1 cellular context compared by ENCODE assay signal in the genomic region with DNA sequence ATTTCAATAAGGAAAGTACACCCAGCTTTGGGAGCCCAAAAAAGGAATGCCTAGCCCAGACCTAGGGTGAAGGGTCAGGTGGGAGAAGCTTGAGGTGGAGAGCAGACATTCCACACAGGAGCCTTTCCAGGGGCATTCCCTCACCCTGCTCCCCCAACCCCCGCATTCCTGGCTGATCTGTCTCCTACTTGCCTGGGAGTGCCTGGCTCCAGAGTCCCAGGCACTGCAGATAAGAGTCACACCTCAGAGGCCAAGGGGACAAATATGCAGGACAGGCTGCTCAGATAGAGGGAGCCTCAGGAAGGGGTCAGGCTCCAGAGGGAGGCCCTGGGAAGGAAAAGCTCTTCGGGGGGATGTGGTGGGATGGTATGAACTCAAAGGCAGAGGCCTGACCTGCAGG.
TF ChIP-seq lines count a peak whose summit lies in the region.

No MANE protein-coding gene starts in this region.

TF ChIP-seq in HepG2, 621 proteins besides CTCF, POLR2A, EP300 and RAD21:
- TF ChIP-seq, protein P1, sequence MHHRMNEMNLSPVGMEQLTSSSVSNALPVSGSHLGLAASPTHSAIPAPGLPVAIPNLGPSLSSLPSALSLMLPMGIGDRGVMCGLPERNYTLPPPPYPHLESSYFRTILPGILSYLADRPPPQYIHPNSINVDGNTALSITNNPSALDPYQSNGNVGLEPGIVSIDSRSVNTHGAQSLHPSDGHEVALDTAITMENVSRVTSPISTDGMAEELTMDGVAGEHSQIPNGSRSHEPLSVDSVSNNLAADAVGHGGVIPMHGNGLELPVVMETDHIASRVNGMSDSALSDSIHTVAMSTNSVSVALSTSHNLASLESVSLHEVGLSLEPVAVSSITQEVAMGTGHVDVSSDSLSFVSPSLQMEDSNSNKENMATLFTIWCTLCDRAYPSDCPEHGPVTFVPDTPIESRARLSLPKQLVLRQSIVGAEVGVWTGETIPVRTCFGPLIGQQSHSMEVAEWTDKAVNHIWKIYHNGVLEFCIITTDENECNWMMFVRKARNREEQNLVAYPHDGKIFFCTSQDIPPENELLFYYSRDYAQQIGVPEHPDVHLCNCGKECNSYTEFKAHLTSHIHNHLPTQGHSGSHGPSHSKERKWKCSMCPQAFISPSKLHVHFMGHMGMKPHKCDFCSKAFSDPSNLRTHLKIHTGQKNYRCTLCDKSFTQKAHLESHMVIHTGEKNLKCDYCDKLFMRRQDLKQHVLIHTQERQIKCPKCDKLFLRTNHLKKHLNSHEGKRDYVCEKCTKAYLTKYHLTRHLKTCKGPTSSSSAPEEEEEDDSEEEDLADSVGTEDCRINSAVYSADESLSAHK (CRISPR knock-in tag; IDR thresholded peaks at IDR 0.05; ENCODE audit: borderline replicate concordance), result no peak
- TF ChIP-seq, protein P2, sequence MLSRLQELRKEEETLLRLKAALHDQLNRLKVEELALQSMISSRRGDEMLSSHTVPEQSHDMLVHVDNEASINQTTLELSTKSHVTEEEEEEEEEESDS (CRISPR knock-in tag; IDR thresholded peaks at IDR 0.05; ENCODE audit: borderline replicate concordance), result no peak
- TF ChIP-seq ZNF335 (CRISPR knock-in tag; IDR thresholded peaks at IDR 0.05) (no peak), ZNF598 (CRISPR knock-in tag; IDR thresholded peaks at IDR 0.05; ENCODE audit: borderline replicate concordance) (no peak), ZFP90 (CRISPR knock-in tag; IDR thresholded peaks at IDR 0.05; ENCODE audit: borderline replicate concordance) (no peak), XBP1 (CRISPR knock-in tag; IDR thresholded peaks at IDR 0.05) (no peak), ZNF543 (CRISPR knock-in tag; IDR thresholded peaks at IDR 0.05) (no peak), NCOA1 (CRISPR knock-in tag; IDR thresholded peaks at IDR 0.05) (no peak), BHLHE40 (IDR thresholded peaks at IDR 0.05; ENCODE audit: low read length) (no peak), ZNF569 (CRISPR knock-in tag; IDR thresholded peaks at IDR 0.05; ENCODE audit: borderline replicate concordance) (no peak), GATAD1 (CRISPR knock-in tag; IDR thresholded peaks at IDR 0.05) (no peak), CBFB (CRISPR knock-in tag; IDR thresholded peaks at IDR 0.05) (no peak)
- TF ChIP-seq, protein P3, sequence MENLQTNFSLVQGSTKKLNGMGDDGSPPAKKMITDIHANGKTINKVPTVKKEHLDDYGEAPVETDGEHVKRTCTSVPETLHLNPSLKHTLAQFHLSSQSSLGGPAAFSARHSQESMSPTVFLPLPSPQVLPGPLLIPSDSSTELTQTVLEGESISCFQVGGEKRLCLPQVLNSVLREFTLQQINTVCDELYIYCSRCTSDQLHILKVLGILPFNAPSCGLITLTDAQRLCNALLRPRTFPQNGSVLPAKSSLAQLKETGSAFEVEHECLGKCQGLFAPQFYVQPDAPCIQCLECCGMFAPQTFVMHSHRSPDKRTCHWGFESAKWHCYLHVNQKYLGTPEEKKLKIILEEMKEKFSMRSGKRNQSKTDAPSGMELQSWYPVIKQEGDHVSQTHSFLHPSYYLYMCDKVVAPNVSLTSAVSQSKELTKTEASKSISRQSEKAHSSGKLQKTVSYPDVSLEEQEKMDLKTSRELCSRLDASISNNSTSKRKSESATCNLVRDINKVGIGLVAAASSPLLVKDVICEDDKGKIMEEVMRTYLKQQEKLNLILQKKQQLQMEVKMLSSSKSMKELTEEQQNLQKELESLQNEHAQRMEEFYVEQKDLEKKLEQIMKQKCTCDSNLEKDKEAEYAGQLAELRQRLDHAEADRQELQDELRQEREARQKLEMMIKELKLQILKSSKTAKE (CRISPR knock-in tag; IDR thresholded peaks at IDR 0.05; ENCODE audit: borderline replicate concordance), result no peak
- TF ChIP-seq, protein P4, sequence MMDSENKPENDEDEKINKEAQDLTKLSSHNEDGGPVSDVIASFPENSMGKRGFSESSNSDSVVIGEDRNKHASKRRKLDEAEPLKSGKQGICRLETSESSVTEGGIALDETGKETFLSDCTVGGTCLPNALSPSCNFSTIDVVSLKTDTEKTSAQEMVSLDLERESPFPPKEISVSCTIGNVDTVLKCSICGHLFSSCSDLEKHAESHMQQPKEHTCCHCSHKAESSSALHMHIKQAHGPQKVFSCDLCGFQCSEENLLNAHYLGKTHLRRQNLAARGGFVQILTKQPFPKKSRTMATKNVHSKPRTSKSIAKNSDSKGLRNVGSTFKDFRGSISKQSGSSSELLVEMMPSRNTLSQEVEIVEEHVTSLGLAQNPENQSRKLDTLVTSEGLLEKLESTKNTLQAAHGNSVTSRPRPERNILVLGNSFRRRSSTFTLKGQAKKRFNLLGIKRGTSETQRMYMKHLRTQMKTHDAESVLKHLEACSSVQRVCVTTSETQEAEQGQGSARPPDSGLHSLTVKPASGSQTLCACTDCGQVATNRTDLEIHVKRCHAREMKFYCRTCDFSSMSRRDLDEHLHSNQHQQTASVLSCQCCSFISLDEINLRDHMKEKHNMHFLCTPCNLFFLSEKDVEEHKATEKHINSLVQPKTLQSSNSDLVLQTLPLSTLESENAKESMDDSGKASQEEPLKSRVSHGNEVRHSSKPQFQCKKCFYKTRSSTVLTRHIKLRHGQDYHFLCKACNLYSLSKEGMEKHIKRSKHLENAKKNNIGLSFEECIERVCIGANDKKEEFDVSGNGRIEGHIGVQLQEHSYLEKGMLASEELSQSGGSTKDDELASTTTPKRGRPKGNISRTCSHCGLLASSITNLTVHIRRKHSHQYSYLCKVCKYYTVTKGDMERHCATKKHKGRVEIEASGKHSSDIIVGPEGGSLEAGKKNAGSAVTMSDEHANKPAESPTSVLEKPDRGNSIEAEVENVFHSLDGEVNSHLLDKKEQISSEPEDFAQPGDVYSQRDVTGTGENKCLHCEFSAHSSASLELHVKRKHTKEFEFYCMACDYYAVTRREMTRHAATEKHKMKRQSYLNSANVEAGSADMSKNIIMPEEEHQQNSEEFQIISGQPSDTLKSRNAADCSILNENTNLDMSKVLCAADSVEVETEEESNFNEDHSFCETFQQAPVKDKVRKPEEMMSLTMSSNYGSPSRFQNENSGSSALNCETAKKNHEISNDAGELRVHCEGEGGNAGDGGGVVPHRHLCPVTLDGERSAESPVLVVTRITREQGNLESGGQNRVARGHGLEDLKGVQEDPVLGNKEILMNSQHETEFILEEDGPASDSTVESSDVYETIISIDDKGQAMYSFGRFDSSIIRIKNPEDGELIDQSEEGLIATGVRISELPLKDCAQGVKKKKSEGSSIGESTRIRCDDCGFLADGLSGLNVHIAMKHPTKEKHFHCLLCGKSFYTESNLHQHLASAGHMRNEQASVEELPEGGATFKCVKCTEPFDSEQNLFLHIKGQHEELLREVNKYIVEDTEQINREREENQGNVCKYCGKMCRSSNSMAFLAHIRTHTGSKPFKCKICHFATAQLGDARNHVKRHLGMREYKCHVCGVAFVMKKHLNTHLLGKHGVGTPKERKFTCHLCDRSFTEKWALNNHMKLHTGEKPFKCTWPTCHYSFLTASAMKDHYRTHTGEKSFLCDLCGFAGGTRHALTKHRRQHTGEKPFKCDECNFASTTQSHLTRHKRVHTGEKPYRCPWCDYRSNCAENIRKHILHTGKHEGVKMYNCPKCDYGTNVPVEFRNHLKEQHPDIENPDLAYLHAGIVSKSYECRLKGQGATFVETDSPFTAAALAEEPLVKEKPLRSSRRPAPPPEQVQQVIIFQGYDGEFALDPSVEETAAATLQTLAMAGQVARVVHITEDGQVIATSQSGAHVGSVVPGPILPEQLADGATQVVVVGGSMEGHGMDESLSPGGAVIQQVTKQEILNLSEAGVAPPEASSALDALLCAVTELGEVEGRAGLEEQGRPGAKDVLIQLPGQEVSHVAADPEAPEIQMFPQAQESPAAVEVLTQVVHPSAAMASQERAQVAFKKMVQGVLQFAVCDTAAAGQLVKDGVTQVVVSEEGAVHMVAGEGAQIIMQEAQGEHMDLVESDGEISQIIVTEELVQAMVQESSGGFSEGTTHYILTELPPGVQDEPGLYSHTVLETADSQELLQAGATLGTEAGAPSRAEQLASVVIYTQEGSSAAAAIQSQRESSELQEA (CRISPR knock-in tag; IDR thresholded peaks at IDR 0.05; ENCODE audit: not compliant biosample characterization), result no peak
TF ChIP-seq in HepG2: peak in this region for 0.
